In the genomic region with DNA sequence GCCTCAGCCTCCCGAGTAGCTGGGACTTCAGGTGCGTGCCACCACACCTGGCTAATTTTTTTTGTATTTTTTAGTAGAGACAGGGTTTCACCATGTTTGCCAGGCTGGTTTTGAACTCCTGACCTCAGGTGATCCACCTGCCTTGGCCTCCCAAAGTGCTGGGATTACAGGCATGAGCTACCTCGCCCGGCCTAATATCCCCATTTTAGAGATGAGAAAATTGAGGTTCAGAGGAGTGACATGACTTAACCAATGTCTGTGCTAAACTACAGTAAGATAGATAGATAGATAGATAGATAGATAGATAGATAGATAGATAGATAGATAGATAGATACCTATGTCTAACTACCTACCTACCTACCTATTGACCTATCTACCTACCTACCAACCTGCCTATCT, we compare ENCODE assay signal across 1 cellular context.
A peak's percentile ranks its signal among the peaks of the same experiment; 100 is the strongest.
TF ChIP-seq lines count a peak whose summit lies in the region.

No MANE protein-coding gene starts in this region.

TF ChIP-seq in A549, 52 proteins besides CTCF, POLR2A, EP300 and RAD21:
- 0 out of 2 replicates have a peak, but pooled peaks have one; percentile 32 for TF ChIP-seq HOXA7 (CRISPR knock-in tag; IDR thresholded peaks at IDR 0.05)
